1 cellular context compared by ENCODE assay signal in genomic region chr13:45433381-45433790, GRCh38.
TF ChIP-seq lines count a peak whose summit lies in the region.

No MANE protein-coding gene starts in this region.

TF ChIP-seq in HepG2, 621 proteins besides CTCF, POLR2A, EP300 and RAD21 (continued from another document):
- peak; percentile 67; the same call in 1 of the 2 replicates for TF ChIP-seq ZBTB37 (CRISPR knock-in tag; IDR thresholded peaks at IDR 0.05)
- no peak for TF ChIP-seq HNF1A (IDR thresholded peaks at IDR 0.05; ENCODE audit: low read depth)
- no peak for TF ChIP-seq HNF1A (CRISPR knock-in tag; IDR thresholded peaks at IDR 0.05; ENCODE audit: borderline replicate concordance)
- TF ChIP-seq ZBTB43 (CRISPR knock-in tag; conservative IDR thresholded peaks at IDR 0.05): 0 out of 2 replicates have a peak, but pooled peaks have one; percentile 34
- TF ChIP-seq MED1 (CRISPR knock-in tag; IDR thresholded peaks at IDR 0.05): peak; percentile 28; the same call in 1 of the 2 replicates
- TF ChIP-seq ZBTB34 (CRISPR knock-in tag; IDR thresholded peaks at IDR 0.05): 0 out of 2 replicates have a peak, but pooled peaks have one; percentile 44
- 0 out of 2 replicates have a peak, but pooled peaks have one; percentile 31 for TF ChIP-seq ZNF354B (CRISPR knock-in tag; IDR thresholded peaks at IDR 0.05)
- no peak for TF ChIP-seq NPAS2 (CRISPR knock-in tag; IDR thresholded peaks at IDR 0.05; ENCODE audit: borderline replicate concordance)
- TF ChIP-seq HDAC2 (CRISPR knock-in tag; IDR thresholded peaks at IDR 0.05): 0 out of 2 replicates have a peak, but pooled peaks have one; percentile 31
- 0 out of 2 replicates have a peak, but pooled peaks have one; percentile 20 for TF ChIP-seq ZNF614 (CRISPR knock-in tag; IDR thresholded peaks at IDR 0.05; ENCODE audit: borderline replicate concordance)
- 0 out of 2 replicates have a peak, but pooled peaks have one; percentile 26 for TF ChIP-seq KMT2B (CRISPR knock-in tag; IDR thresholded peaks at IDR 0.05)
- peak; percentile 48; the same call in 1 of the 2 replicates for TF ChIP-seq SNAPC2 (CRISPR knock-in tag; IDR thresholded peaks at IDR 0.05)
- peak; percentile 23; the same call in 1 of the 2 replicates for TF ChIP-seq DMAP1 (CRISPR knock-in tag; IDR thresholded peaks at IDR 0.05)
- TF ChIP-seq ZNF607 (CRISPR knock-in tag; IDR thresholded peaks at IDR 0.05; ENCODE audit: borderline replicate concordance): 0 out of 2 replicates have a peak, but pooled peaks have one; percentile 36
- 0 out of 2 replicates have a peak, but pooled peaks have one; percentile 23 for TF ChIP-seq ARID5B (CRISPR knock-in tag; IDR thresholded peaks at IDR 0.05)
- no peak for TF ChIP-seq PATZ1 (CRISPR knock-in tag; IDR thresholded peaks at IDR 0.05)
- 0 out of 2 replicates have a peak, but pooled peaks have one; percentile 37 for TF ChIP-seq ZFP36L1 (CRISPR knock-in tag; IDR thresholded peaks at IDR 0.05)
- TF ChIP-seq SOX6 (IDR thresholded peaks at IDR 0.05): no peak
- peak; percentile 59 for TF ChIP-seq SOX6 (CRISPR knock-in tag; IDR thresholded peaks at IDR 0.05)
- 0 out of 2 replicates have a peak, but pooled peaks have one; percentile 30 for TF ChIP-seq RXRB (CRISPR knock-in tag; IDR thresholded peaks at IDR 0.05; ENCODE audit: borderline replicate concordance)
- 0 out of 2 replicates have a peak, but pooled peaks have one; percentile 44 for TF ChIP-seq ZMAT3 (CRISPR knock-in tag; conservative IDR thresholded peaks at IDR 0.05)
- no peak for TF ChIP-seq FOXP1 (IDR thresholded peaks at IDR 0.05)
- 0 out of 2 replicates have a peak, but pooled peaks have one; percentile 22 for TF ChIP-seq FOXP1 (CRISPR knock-in tag; IDR thresholded peaks at IDR 0.05)
- TF ChIP-seq POLR2G (IDR thresholded peaks at IDR 0.05; ENCODE audit: low read depth, low read length): peak; percentile 56; the same call in 1 of the 2 replicates
- peak; percentile 60; the same call in 1 of the 2 replicates for TF ChIP-seq HNF1B (CRISPR knock-in tag; IDR thresholded peaks at IDR 0.05)
- TF ChIP-seq ZSCAN12 (CRISPR knock-in tag; IDR thresholded peaks at IDR 0.05): no peak
- peak; percentile 62 for TF ChIP-seq POLR2AphosphoS5 (IDR thresholded peaks at IDR 0.05; ENCODE audit: low read depth, low read length)
- peak; percentile 20 for TF ChIP-seq ZFY (CRISPR knock-in tag; IDR thresholded peaks at IDR 0.05)
- TF ChIP-seq ZNF576 (CRISPR knock-in tag; IDR thresholded peaks at IDR 0.05): no peak
- TF ChIP-seq RARA (CRISPR knock-in tag; IDR thresholded peaks at IDR 0.05): peak; percentile 46
- TF ChIP-seq ZBTB25 (CRISPR knock-in tag; IDR thresholded peaks at IDR 0.05): 0 out of 2 replicates have a peak, but pooled peaks have one; percentile 30
- no peak for TF ChIP-seq ZNF562 (CRISPR knock-in tag; IDR thresholded peaks at IDR 0.05; ENCODE audit: borderline replicate concordance)
- TF ChIP-seq GABPA (IDR thresholded peaks at IDR 0.05; ENCODE audit: low read depth, low read length): no peak
- TF ChIP-seq GABPA (CRISPR knock-in tag; IDR thresholded peaks at IDR 0.05; ENCODE audit: low read depth): 0 out of 2 replicates have a peak, but pooled peaks have one; percentile 20
- TF ChIP-seq ZNF878 (CRISPR knock-in tag; IDR thresholded peaks at IDR 0.05): 0 out of 2 replicates have a peak, but pooled peaks have one; percentile 40
